ENCODE assay signal across 21 cellular contexts in genomic region chr1:93829061-93829460, GRCh38.
"Had no signal": no experiment of that assay in that cellular context is flagged by ENCODE, and none has a peak within 500 bp of the region (broad histone marks: within the 10 kb centered on the region; RNA-seq: fewer than 3 reads in every experiment).

No MANE protein-coding gene starts in this region.

- H3K4me3 Mint-ChIP-seq: activated CD4-positive, alpha-beta T cell treated with anti-CD3 and anti-CD28 coated beads, Interleukin-2, amount 10 ng/mL, durations not matched to agents 24 days and 14 days; activated CD8-positive, alpha-beta T cell treated with anti-CD3 and anti-CD28 coated beads, Interleukin-2, amount 10 ng/mL, durations not matched to agents 7 days and 5 days; activated naive CD8-positive, alpha-beta T cell treated with anti-CD3 and anti-CD28 coated beads for 36 hours; activated T-cell treated with anti-CD3 and anti-CD28 coated beads, Interleukin-2, amount 50 U/mL, for 72 hours; naive thymus-derived CD8-positive, alpha-beta T cell; stimulated activated effector memory CD8-positive, alpha-beta T cell treated with anti-CD3 and anti-CD28 coated beads, Interleukin-12 subunit alpha, Interleukin-12 subunit beta, amount 100 ng/mL, for 72 hours; T-helper 2 cell treated with Interferon-gamma antibody and Interleukin-4, amounts not matched to agents 5 μg/mL and 100 μg/mL, for 36 hours had no signal

- DNase-seq: activated CD4-positive, alpha-beta T cell treated with anti-CD3 and anti-CD28 coated beads, Interleukin-2, amount 10 ng/mL, durations not matched to agents 24 days and 14 days; activated CD4-positive, CD25-positive, alpha-beta regulatory T cell; activated CD8-positive, alpha-beta memory T cell treated with anti-CD3 and anti-CD28 coated beads, Interleukin-2, amount 50 U/mL, for 4 hours; activated CD8-positive, alpha-beta T cell treated with anti-CD3 and anti-CD28 coated beads, Interleukin-2, amount 10 ng/mL, durations not matched to agents 7 days and 5 days; activated gamma-delta T cell; activated naive CD8-positive, alpha-beta T cell treated with anti-CD3 and anti-CD28 coated beads for 36 hours; activated T-cell treated with anti-CD3 and anti-CD28 coated beads, Interleukin-2, amount 50 U/mL, for 72 hours; amygdala; body of pancreas; caudate nucleus; colonic mucosa; glutamatergic neuron; naive thymus-derived CD8-positive, alpha-beta T cell; stimulated activated CD4-positive, alpha-beta T cell treated with anti-CD3 and anti-CD28 coated beads, Interleukin-12 subunit alpha, Interleukin-12 subunit beta, amount 100 ng/mL, for 4 hours; stimulated activated CD4-positive, alpha-beta T cell treated with anti-CD3 and anti-CD28 coated beads, Interleukin-2, amount 100 ng/mL, for 24 hours had no signal

- H2AFZ ChIP-seq: parathyroid adenoma had no signal

- H3K9me3 ChIP-seq: body of pancreas, colonic mucosa had no signal

- H3K4me1 ChIP-seq: body of pancreas, colonic mucosa, foreskin keratinocyte, parathyroid adenoma had no signal

- H3K36me3 ChIP-seq: colonic mucosa, neutrophil, thoracic aorta had no signal

- ATAC-seq: activated CD8-positive, alpha-beta T cell treated with anti-CD3 and anti-CD28 coated beads, Interleukin-2, amount 10 ng/mL, durations not matched to agents 7 days and 5 days; activated T-cell treated with anti-CD3 and anti-CD28 coated beads, Interleukin-2, amount 50 U/mL, for 72 hours; body of pancreas; naive thymus-derived CD8-positive, alpha-beta T cell; stimulated activated effector memory CD8-positive, alpha-beta T cell treated with anti-CD3 and anti-CD28 coated beads, Interleukin-12 subunit alpha, Interleukin-12 subunit beta, amount 100 ng/mL, for 72 hours had no signal

- H3K4me1 Mint-ChIP-seq: activated CD4-positive, alpha-beta T cell treated with anti-CD3 and anti-CD28 coated beads, Interleukin-2, amount 10 ng/mL, durations not matched to agents 24 days and 14 days; activated naive CD8-positive, alpha-beta T cell treated with anti-CD3 and anti-CD28 coated beads for 36 hours; stimulated activated effector memory CD8-positive, alpha-beta T cell treated with anti-CD3 and anti-CD28 coated beads, Interleukin-12 subunit alpha, Interleukin-12 subunit beta, amount 100 ng/mL, for 72 hours had no signal

- H3K4me3 ChIP-seq: body of pancreas, colonic mucosa, thoracic aorta had no signal

- H3K27ac ChIP-seq: body of pancreas, colonic mucosa, foreskin keratinocyte, neutrophil, parathyroid adenoma, thoracic aorta had no signal

- H3K27me3 ChIP-seq: body of pancreas, colonic mucosa, foreskin keratinocyte had no signal

- H3K36me3 Mint-ChIP-seq: stimulated activated effector memory CD8-positive, alpha-beta T cell treated with anti-CD3 and anti-CD28 coated beads, Interleukin-12 subunit alpha, Interleukin-12 subunit beta, amount 100 ng/mL, for 72 hours had no signal

- H3K27ac Mint-ChIP-seq: activated CD4-positive, alpha-beta T cell treated with anti-CD3 and anti-CD28 coated beads, Interleukin-2, amount 10 ng/mL, durations not matched to agents 24 days and 14 days; activated CD8-positive, alpha-beta T cell treated with anti-CD3 and anti-CD28 coated beads, Interleukin-2, amount 10 ng/mL, durations not matched to agents 7 days and 5 days; activated naive CD8-positive, alpha-beta T cell treated with anti-CD3 and anti-CD28 coated beads for 36 hours; activated T-cell treated with anti-CD3 and anti-CD28 coated beads, Interleukin-2, amount 50 U/mL, for 72 hours; naive thymus-derived CD8-positive, alpha-beta T cell; stimulated activated effector memory CD8-positive, alpha-beta T cell treated with anti-CD3 and anti-CD28 coated beads, Interleukin-12 subunit alpha, Interleukin-12 subunit beta, amount 100 ng/mL, for 72 hours; T-helper 2 cell treated with Interferon-gamma antibody and Interleukin-4, amounts not matched to agents 5 μg/mL and 100 μg/mL, for 36 hours had no signal

- H3K9ac ChIP-seq: parathyroid adenoma had no signal

- H3K27me3 Mint-ChIP-seq: activated naive CD8-positive, alpha-beta T cell treated with anti-CD3 and anti-CD28 coated beads for 36 hours had no signal

- H3K79me2 ChIP-seq: parathyroid adenoma had no signal
